ENCODE assay signal across 18 cellular contexts in genomic region chr7:41931263-41931646, GRCh38.
A peak's percentile ranks its signal among the peaks of the same experiment; 100 is the strongest.
DNase-seq lines count a peak whose midpoint lies in the region; ATAC-seq and TF ChIP-seq lines count a peak whose summit lies in the region.
"Had no signal": no experiment of that assay in that cellular context is flagged by ENCODE, and none has a peak within 500 bp of the region (broad histone marks: within the 10 kb centered on the region; RNA-seq: fewer than 3 reads in every experiment).

No MANE protein-coding gene starts in this region.

- H3K4me2 ChIP-seq in SK-N-SH: no peak overlapping the region

- H3K9me3 ChIP-seq in SK-N-SH (no peaks in the 10 kb centered on the region), aorta (ENCODE audit: control insufficient read depth, low read length) (no peaks in the 10 kb centered on the region), tibial nerve (no peaks in the 10 kb centered on the region)
- H3K9me3 ChIP-seq: SJCRH30 had no signal

- WGBS in SK-N-SH (ENCODE audit: low lambda C conversion rate): 43% methylated on average over 6 of the region's 6 CpGs
- WGBS in aorta, 2 donors: 74 to 92% methylated on average over 6 of the region's 6 CpGs
- 79 to 89% methylated on average over 6 of the region's 6 CpGs for WGBS in tibial nerve, 2 donors

- no peaks in the 10 kb centered on the region for H3K9me3 Mint-ChIP-seq in activated naive CD8-positive, alpha-beta T cell treated with anti-CD3 and anti-CD28 coated beads, Interleukin-2, amount 50 U/mL, for 24 hours
- H3K9me3 Mint-ChIP-seq: CD8-positive, alpha-beta memory T cell had no signal

- H3K4me1 ChIP-seq in SK-N-SH (ENCODE audit: control insufficient read depth in 1 of 2, insufficient read depth in 2 of 2, low read depth in 1 of 2, low read length in 1 of 2) (peaks cover 0 to 14% of the 10 kb centered on the region in 2 experiments; a peak in 2 of 4 replicates), aorta (ENCODE audit: control insufficient read depth in 1 of 2, insufficient read depth in 2 of 2, low read length in 2 of 2) (no peaks in the 10 kb centered on the region), tibial nerve (no peaks in the 10 kb centered on the region)
- H3K4me1 ChIP-seq: SJCRH30 had no signal

- H3K27ac ChIP-seq in SK-N-SH (ENCODE audit: low read depth in 2 of 2, low read length in 1 of 2) (peak overlapping the region in 1 of 2 experiments; percentile 56; a peak in 2 of 4 replicates), aorta (ENCODE audit: low read depth in 1 of 2, low read length in 2 of 2) (no peak overlapping the region), tibial nerve (no peak overlapping the region)
- H3K27ac ChIP-seq: 22Rv1, RWPE1, SJCRH30 had no signal

- intact Hi-C loops in aorta (cut with DNase I): no loop called here

- TF ChIP-seq CTCF in SK-N-SH (IDR thresholded peaks at IDR 0.05): no peak
- no peak for TF ChIP-seq CTCF in tibial nerve (IDR thresholded peaks at IDR 0.05)

- H3K36me3 ChIP-seq in SK-N-SH (replicated peaks in 1 of 2; ENCODE audit: control insufficient read depth in 1 of 2, insufficient read depth in 2 of 2, low read length in 1 of 2) (no peaks in the 10 kb centered on the region), aorta (ENCODE audit: control insufficient read depth in 1 of 2, insufficient read depth in 2 of 2, low read length in 1 of 2) (no peaks in the 10 kb centered on the region), tibial nerve (no peaks in the 10 kb centered on the region)
- H3K36me3 ChIP-seq: SJCRH30 had no signal

- peaks cover 23% of the 10 kb centered on the region for H3K27me3 Mint-ChIP-seq in activated naive CD8-positive, alpha-beta T cell treated with anti-CD3 and anti-CD28 coated beads, Interleukin-2, amount 50 U/mL, for 24 hours

- H2AFZ ChIP-seq in SK-N-SH (ENCODE audit: low read depth): peak overlapping the region; percentile 66; the same call in 1 of the 2 replicates

- TF ChIP-seq POLR2A in tibial nerve (IDR thresholded peaks at IDR 0.05): no peak

- peak overlapping the region; percentile 74 for H3K27ac Mint-ChIP-seq in activated naive CD8-positive, alpha-beta T cell treated with anti-CD3 and anti-CD28 coated beads, Interleukin-2, amount 50 U/mL, for 24 hours
- H3K27ac Mint-ChIP-seq: CD8-positive, alpha-beta memory T cell had no signal

- peak overlapping the region; percentile 16; the same call in 1 of the 2 replicates for H3K9ac ChIP-seq in SK-N-SH

- H4K20me1 ChIP-seq in SK-N-SH (ENCODE audit: insufficient read depth): no peaks in the 10 kb centered on the region

- peaks cover 12% of the 10 kb centered on the region for H3K4me1 Mint-ChIP-seq in activated naive CD8-positive, alpha-beta T cell treated with anti-CD3 and anti-CD28 coated beads, Interleukin-2, amount 50 U/mL, for 24 hours
- H3K4me1 Mint-ChIP-seq: CD8-positive, alpha-beta memory T cell had no signal

- CTCF ChIA-PET in SK-N-SH (lab: Yijun Ruan, JAX): interaction anchor here (1.0 to 6.8 kb wide), 2 partner anchors 11 to 912 kb away, joined by 4 to 73 read pairs; no protein-coding TSS in a partner anchor

- no peaks in the 10 kb centered on the region for H3K9me2 ChIP-seq in SK-N-SH

- no peaks in the 10 kb centered on the region for H3K27me3 ChIP-seq in SK-N-SH (ENCODE audit: insufficient read depth)
- H3K27me3 ChIP-seq in aorta (ENCODE audit: control insufficient read depth in 1 of 2, insufficient read depth in 2 of 2, low read length in 1 of 2): no peaks in the 10 kb centered on the region
- H3K27me3 ChIP-seq in tibial nerve: no peaks in the 10 kb centered on the region

- TF ChIP-seq EP300 in SK-N-SH (IDR thresholded peaks at IDR 0.05; ENCODE audit: borderline replicate concordance in 1 of 2, low read depth in 1 of 2, low read length in 1 of 2): no peak
- no peak for TF ChIP-seq EP300 in tibial nerve (IDR thresholded peaks at IDR 0.05)

- no peak for TF ChIP-seq RAD21 in SK-N-SH (IDR thresholded peaks at IDR 0.05; ENCODE audit: low read length)

- H3K4me3 ChIP-seq in SK-N-SH (ENCODE audit: low read depth in 2 of 2, low read length in 1 of 2): no peak overlapping the region
- no peak overlapping the region for H3K4me3 ChIP-seq in aorta (ENCODE audit: low read length in 2 of 2)
- H3K4me3 ChIP-seq in tibial nerve: no peak overlapping the region
- H3K4me3 ChIP-seq: SJCRH30 had no signal

- H3K36me3 Mint-ChIP-seq in activated naive CD8-positive, alpha-beta T cell treated with anti-CD3 and anti-CD28 coated beads, Interleukin-2, amount 50 U/mL, for 24 hours (ENCODE audit: low read depth): peaks cover 2% of the 10 kb centered on the region

- POLR2A ChIA-PET in SK-N-SH (lab: Yijun Ruan, JAX): no interaction called here

- no peak for ATAC-seq in SK-N-SH treated with all-trans-retinoic acid at 6 μM for 48 hours
- peak; percentile 38 for ATAC-seq in HG02870 (IDR thresholded peaks at IDR 0.05; ENCODE audit: unreplicated experiment)
- ATAC-seq in activated naive CD8-positive, alpha-beta T cell treated with anti-CD3 and anti-CD28 coated beads, Interleukin-2, amount 50 U/mL, for 24 hours: no peak
- ATAC-seq in aorta (ENCODE audit: low FRiP score): no peak
- ATAC-seq in stimulated activated naive CD8-positive, alpha-beta T cell treated with anti-CD3 and anti-CD28 coated beads, Interleukin-15, Interleukin-2, amounts not matched to agents 100 U/mL and 50 U/mL, for 24 hours: no peak

- no peaks in the 10 kb centered on the region for H3K79me2 ChIP-seq in SK-N-SH (ENCODE audit: insufficient read depth)

- no peak for DNase-seq in SK-N-SH
- no peak for DNase-seq in activated naive CD8-positive, alpha-beta T cell treated with anti-CD3 and anti-CD28 coated beads, Interleukin-2, amount 50 U/mL, for 24 hours
- DNase-seq in aorta: no peak
- DNase-seq in tibial nerve (ENCODE audit: low spot score in 2 of 2): no peak
- no peak for DNase-seq in germinal center (ENCODE audit: low spot score)
- DNase-seq in stimulated activated naive CD8-positive, alpha-beta T cell treated with anti-CD3 and anti-CD28 coated beads, Interleukin-15, Interleukin-2, amounts not matched to agents 100 U/mL and 50 U/mL, for 24 hours: no peak
- DNase-seq: CD8-positive, alpha-beta memory T cell; H7; NCI-H1417; NCI-H1930; NCI-H2171 treated with DMSO at 0.1 percent for 48 hours; NCI-H510A treated with DMSO at 0.1 percent for 48 hours; OCI-M1; SJCRH30 had no signal

- no peak overlapping the region for H3K4me3 Mint-ChIP-seq in activated naive CD8-positive, alpha-beta T cell treated with anti-CD3 and anti-CD28 coated beads, Interleukin-2, amount 50 U/mL, for 24 hours
- H3K4me3 Mint-ChIP-seq: CD8-positive, alpha-beta memory T cell had no signal

- peaks cover 13% of the 10 kb centered on the region for H3F3A ChIP-seq in SK-N-SH (replicated peaks; ENCODE audit: insufficient read depth)

TF ChIP-seq in SK-N-SH, 30 proteins besides CTCF, POLR2A, EP300 and RAD21 (continues in another document):
- no peak for TF ChIP-seq RXRA (IDR thresholded peaks at IDR 0.05; ENCODE audit: borderline replicate concordance, low read depth)
- no peak for TF ChIP-seq YY1 (IDR thresholded peaks at IDR 0.05; ENCODE audit: low read depth)
- TF ChIP-seq EZH2phosphoT487 (IDR thresholded peaks at IDR 0.05; ENCODE audit: borderline replicate concordance, low read depth): no peak
- no peak for TF ChIP-seq SIN3A (IDR thresholded peaks at IDR 0.05; ENCODE audit: borderline replicate concordance, low read depth, low read length)
- TF ChIP-seq MXI1 (IDR thresholded peaks at IDR 0.05; ENCODE audit: low read depth, low read length): no peak
- no peak for TF ChIP-seq NRF1 (IDR thresholded peaks at IDR 0.05; ENCODE audit: low read depth, low read length)
- TF ChIP-seq ELF1 (IDR thresholded peaks at IDR 0.05): no peak
- no peak for TF ChIP-seq ZBTB33 (IDR thresholded peaks at IDR 0.05; ENCODE audit: borderline replicate concordance, low read depth)

TF ChIP-seq in SK-N-SH treated with all-trans-retinoic acid at 6 μM for 48 hours, 23 proteins besides CTCF, POLR2A, EP300 and RAD21 (continues in another document):
- TF ChIP-seq TCF4 (CRISPR knock-in tag; IDR thresholded peaks at IDR 0.05; ENCODE audit: borderline replicate concordance) (no peak), TOX (CRISPR knock-in tag; IDR thresholded peaks at IDR 0.05; ENCODE audit: borderline replicate concordance) (no peak), ZNF8 (CRISPR knock-in tag; IDR thresholded peaks at IDR 0.05) (no peak), CSRNP3 (CRISPR knock-in tag; IDR thresholded peaks at IDR 0.05) (no peak), ZNF70 (CRISPR knock-in tag; IDR thresholded peaks at IDR 0.05) (no peak), POU6F1 (CRISPR knock-in tag; IDR thresholded peaks at IDR 0.05; ENCODE audit: borderline replicate concordance, low read depth) (no peak)
